9 cellular contexts compared by ENCODE assay signal in the genomic region with DNA sequence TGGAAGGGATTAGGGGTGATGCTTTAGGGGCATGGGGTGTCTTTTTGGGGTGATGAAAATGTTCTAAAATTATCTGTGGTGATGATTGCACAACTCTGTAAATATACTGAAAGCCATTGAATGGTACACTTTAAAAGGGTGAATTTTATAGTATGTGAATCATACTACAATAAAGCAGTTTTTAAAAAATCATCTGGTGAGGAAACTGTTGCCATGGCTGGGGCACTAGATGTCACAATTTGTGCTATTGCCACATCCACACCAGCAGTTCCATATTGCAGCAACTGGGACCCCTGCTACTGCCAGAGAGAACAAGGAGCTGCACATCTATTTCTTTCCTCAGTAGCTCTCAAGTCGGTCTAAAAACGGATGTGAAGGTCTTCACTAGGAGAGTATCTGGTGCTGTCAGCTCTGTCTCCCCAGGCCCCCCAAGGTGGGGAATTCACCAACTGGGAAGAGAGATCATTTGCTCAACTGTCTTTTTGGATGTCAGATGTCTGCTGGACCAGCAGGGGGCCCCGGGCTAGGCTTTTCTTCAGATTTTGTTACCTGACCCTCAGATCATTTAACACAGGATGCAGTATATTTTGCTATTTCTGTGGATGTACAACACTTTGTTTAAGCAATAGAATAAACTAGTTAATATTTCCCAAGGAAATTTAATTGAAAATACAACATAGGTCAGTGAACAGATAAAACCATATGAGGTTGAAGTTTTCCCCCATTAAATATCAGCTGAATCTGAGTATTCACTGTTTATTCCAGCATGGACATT. TPM values are rescaled to one million over a fixed set of nuclear protein-coding genes. Genes with fewer than 3 reads are reported as not detected.
DNase-seq lines count a peak whose midpoint lies in the region; ATAC-seq and TF ChIP-seq lines count a peak whose summit lies in the region.
"Had no signal": no experiment of that assay in that cellular context is flagged by ENCODE, and none has a peak within 500 bp of the region (broad histone marks: within the 10 kb centered on the region; RNA-seq: fewer than 3 reads in every experiment).

No MANE protein-coding gene starts in this region.

- POLR2A ChIA-PET in activated CD4-positive, alpha-beta T cell treated with anti-CD3 and anti-CD28 coated beads for 36 hours (lab: Charles Lee): no interaction called here

- DNase-seq in activated CD4-positive, alpha-beta T cell treated with anti-CD3 and anti-CD28 coated beads for 36 hours: peak; percentile 62
- DNase-seq in activated CD4-positive, alpha-beta T cell treated with anti-CD3 and anti-CD28 coated beads for 1 hour: no peak
- DNase-seq in adrenal gland (no peak), myocyte (ENCODE audit: low read depth) (peak; percentile 15), testis (no peak), tibial artery (no peak)

- TF ChIP-seq POLR2A in adrenal gland (IDR thresholded peaks at IDR 0.05) (no peak), testis (IDR thresholded peaks at IDR 0.05) (no peak)

- no peaks in the 10 kb centered on the region for H3F3A ChIP-seq in OCI-LY1 (ENCODE audit: insufficient read depth, low read length)

- H3K4me3 Mint-ChIP-seq in activated CD4-positive, alpha-beta T cell treated with anti-CD3 and anti-CD28 coated beads for 36 hours: no peak overlapping the region

- no peaks in the 10 kb centered on the region for H3K79me2 ChIP-seq in OCI-LY1 (ENCODE audit: insufficient read depth, low read length)

- TF ChIP-seq CTCF in OCI-LY1 (IDR thresholded peaks at IDR 0.05; ENCODE audit: low read length): peak; percentile 57; the same call in 1 of the 2 replicates
- peak; percentile 19 to 52 (median 38) for TF ChIP-seq CTCF in adrenal gland (IDR thresholded peaks at IDR 0.05)
- TF ChIP-seq CTCF in testis (IDR thresholded peaks at IDR 0.05): peak in 1 of 3 experiments; percentile 44
- no peak for TF ChIP-seq CTCF in tibial artery (IDR thresholded peaks at IDR 0.05)

- H3K9me2 ChIP-seq in OCI-LY1 (ENCODE audit: low read depth, low read length): no peaks in the 10 kb centered on the region

- CTCF ChIA-PET in activated CD4-positive, alpha-beta T cell treated with anti-CD3 and anti-CD28 coated beads for 36 hours (lab: Charles Lee): interaction anchor here (0.7 to 3.2 kb wide), 10 partner anchors 10 to 381 kb away, joined by 3 to 17 read pairs (median 3); no protein-coding TSS in a partner anchor

- H4K20me1 ChIP-seq in OCI-LY1 (ENCODE audit: insufficient read depth, low read length): no peaks in the 10 kb centered on the region

- no peak overlapping the region for H3K9ac ChIP-seq in OCI-LY1 (ENCODE audit: low read length)

- peaks cover 15% of the 10 kb centered on the region for H3K4me1 Mint-ChIP-seq in activated CD4-positive, alpha-beta T cell treated with anti-CD3 and anti-CD28 coated beads for 36 hours

- H3K4me3 ChIP-seq in OCI-LY1 (ENCODE audit: low read depth, low read length, poor library complexity, severe bottlenecking) (no peak overlapping the region), adrenal gland (no peak overlapping the region), testis (no peak overlapping the region), tibial artery (no peak overlapping the region)
- H3K4me3 ChIP-seq: skin epidermis had no signal

- intact Hi-C loops in activated CD4-positive, alpha-beta T cell treated with anti-CD3 and anti-CD28 coated beads for 36 hours (cut with DNase I, micrococcal nuclease): loop anchor here (1.0 to 2.0 kb wide), 3 partner anchors 154 to 380 kb away; no protein-coding TSS in a partner anchor
- intact Hi-C loops in adrenal gland (cut with DNase I): no loop called here
- intact Hi-C loops in testis (cut with DNase I; ENCODE audit: low total_unique reads): no loop called here
- intact Hi-C loops in tibial artery (cut with DNase I; ENCODE audit: low total_unique reads): no loop called here

- ATAC-seq in activated CD4-positive, alpha-beta T cell treated with anti-CD3 and anti-CD28 coated beads for 36 hours: no peak
- ATAC-seq in HG02884 (IDR thresholded peaks at IDR 0.05; ENCODE audit: unreplicated experiment): no peak

- H3K36me3 Mint-ChIP-seq in activated CD4-positive, alpha-beta T cell treated with anti-CD3 and anti-CD28 coated beads for 36 hours (ENCODE audit: low read depth): peaks cover 2% of the 10 kb centered on the region

- H3K4me2 ChIP-seq in OCI-LY1 (ENCODE audit: low read length): no peak overlapping the region

- no peaks in the 10 kb centered on the region for H3K9me3 ChIP-seq in OCI-LY1 (ENCODE audit: low read length)
- H3K9me3 ChIP-seq in adrenal gland (replicated peaks in 1 of 3): no peaks in the 10 kb centered on the region
- H3K9me3 ChIP-seq in testis: no peaks in the 10 kb centered on the region
- no peaks in the 10 kb centered on the region for H3K9me3 ChIP-seq in tibial artery

- H3K4me1 ChIP-seq in OCI-LY1 (ENCODE audit: insufficient read depth, low read length, severe bottlenecking): no peaks in the 10 kb centered on the region
- H3K4me1 ChIP-seq in adrenal gland (replicated peaks in 1 of 2): no peaks in the 10 kb centered on the region
- H3K4me1 ChIP-seq in testis: no peaks in the 10 kb centered on the region
- H3K4me1 ChIP-seq in tibial artery: no peaks in the 10 kb centered on the region

- 9 to 32% (median 22%) methylated on average over 3 of the region's 3 CpGs for WGBS in adrenal gland, 4 donors
- 51 to 59% methylated on average over 3 of the region's 3 CpGs for WGBS in testis, 2 donors

- H3K9me3 Mint-ChIP-seq in activated CD4-positive, alpha-beta T cell treated with anti-CD3 and anti-CD28 coated beads for 36 hours (ENCODE audit: low read depth): peaks cover 3% of the 10 kb centered on the region

- H3K27me3 ChIP-seq in OCI-LY1 (ENCODE audit: insufficient read depth, low read length) (no peaks in the 10 kb centered on the region), adrenal gland (no peaks in the 10 kb centered on the region), testis (no peaks in the 10 kb centered on the region), tibial artery (no peaks in the 10 kb centered on the region)

- H3K36me3 ChIP-seq in OCI-LY1 (ENCODE audit: insufficient read depth, low read length): no peaks in the 10 kb centered on the region
- H3K36me3 ChIP-seq in adrenal gland (replicated peaks in 1 of 2): no peaks in the 10 kb centered on the region
- H3K36me3 ChIP-seq in testis (ENCODE audit: low read depth, missing control alignments): no peaks in the 10 kb centered on the region
- H3K36me3 ChIP-seq in tibial artery: no peaks in the 10 kb centered on the region

- no peak overlapping the region for H2AFZ ChIP-seq in OCI-LY1 (ENCODE audit: low read length)

- H3K27ac Mint-ChIP-seq in activated CD4-positive, alpha-beta T cell treated with anti-CD3 and anti-CD28 coated beads for 36 hours: no peak overlapping the region

- H3K27me3 Mint-ChIP-seq in activated CD4-positive, alpha-beta T cell treated with anti-CD3 and anti-CD28 coated beads for 36 hours: no peaks in the 10 kb centered on the region

- H3K27ac ChIP-seq in OCI-LY1 (ENCODE audit: low read depth, low read length, poor library complexity, severe bottlenecking) (no peak overlapping the region), adrenal gland (no peak overlapping the region), testis (no peak overlapping the region), tibial artery (no peak overlapping the region)
- H3K27ac ChIP-seq: skin epidermis had no signal

RNA-seq across cellular contexts. Expression of a gene that starts 13.2 kb away (rescaled TPM):
- under 1 TPM; 0.21 to 0.25 TPM for total RNA-seq in activated CD4-positive, alpha-beta T cell treated with anti-CD3 and anti-CD28 coated beads for 36 hours
- total RNA-seq in adrenal gland: 1 to 10 TPM in 1 of 8 donors, under 1 TPM in 7; 0.11 to 5.6 (median 0.23) TPM
- under 1 TPM; 0.18 to 0.72 (median 0.54) TPM for polyA plus RNA-seq in adrenal gland
- 0.47 and 0.56 TPM in 2 replicates for total RNA-seq in myocyte
- polyA plus RNA-seq in myocyte (2012): 0.15 TPM
- 10 to 100 TPM; 27.3 to 33.8 TPM for total RNA-seq in testis
- 2.7 TPM for polyA plus RNA-seq in testis (ENCODE audit: insufficient read depth, low read depth, low replicate concordance)

Comparison
In these comparisons a context has a peak if more than half of its experiments do, and no peak if none do; other contexts are left out.
1. DNase-seq: peak in activated CD4-positive, alpha-beta T cell treated with anti-CD3 and anti-CD28 coated beads for 36 hours (single experiment) and myocyte (single experiment); none in activated CD4-positive, alpha-beta T cell treated with anti-CD3 and anti-CD28 coated beads for 1 hour (single experiment), adrenal gland (0 of 7), testis (single experiment) and tibial artery (0 of 2).
2. CTCF ChIP-seq: peak in OCI-LY1 (single experiment) and adrenal gland (6 of 6); none in tibial artery (0 of 2).
3. RNA of a gene that starts 13.2 kb away (total RNA-seq): 27.3 to 33.8 TPM in testis; 0.47 to 0.56 TPM in myocyte, 0.11 to 5.6 TPM in adrenal gland and 0.21 to 0.25 TPM in activated CD4-positive, alpha-beta T cell treated with anti-CD3 and anti-CD28 coated beads for 36 hours; every median in the first group is over 4 times any median in the second.
4. intact Hi-C loops: an anchor here in activated CD4-positive, alpha-beta T cell treated with anti-CD3 and anti-CD28 coated beads for 36 hours (1.0 to 2.0 kb wide); none called in adrenal gland, testis and tibial artery.